8 cellular contexts compared by ENCODE assay signal in the genomic region with DNA sequence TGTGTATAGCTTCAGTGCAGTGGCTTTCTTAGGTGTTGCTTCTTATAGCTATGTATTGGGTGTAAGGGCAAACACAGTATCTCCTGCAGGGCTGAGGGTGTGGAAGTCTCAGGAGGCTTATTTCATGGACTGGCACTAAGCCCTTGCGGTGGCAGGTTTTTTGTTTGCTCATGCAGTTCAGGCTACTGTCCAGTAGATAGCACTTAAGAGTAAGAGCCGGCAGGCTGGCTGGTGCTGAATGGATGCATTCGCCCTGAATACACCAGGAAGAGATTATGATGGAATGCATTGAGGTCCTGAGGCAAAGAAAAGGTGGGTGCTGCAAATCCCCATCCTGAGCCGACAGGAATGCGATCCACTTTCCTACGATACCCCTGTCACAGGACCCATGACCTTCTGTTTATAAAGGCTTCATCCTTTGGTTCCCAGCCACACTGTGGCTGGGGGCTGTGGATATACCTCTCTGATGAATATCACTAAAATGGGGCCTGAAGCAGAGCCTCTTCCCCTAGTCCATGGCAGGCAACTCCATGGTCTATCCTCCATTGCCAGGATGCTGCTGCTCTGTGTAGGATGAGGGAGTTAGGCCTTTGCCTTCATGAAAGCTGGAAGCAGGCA. TPM values are rescaled to one million over a fixed set of nuclear protein-coding genes. Genes with fewer than 3 reads are reported as not detected.
DNase-seq lines count a peak whose midpoint lies in the region; ATAC-seq and TF ChIP-seq lines count a peak whose summit lies in the region.

No MANE protein-coding gene starts in this region.

- no peak overlapping the region for H3K27ac Mint-ChIP-seq in WTC11

- CTCF ChIA-PET in WTC11 (lab: Charles Lee): interaction anchor here (0.7 to 1.5 kb wide), 2 partner anchors 34 to 98 kb away, joined by 3 to 4 read pairs; no protein-coding TSS in a partner anchor

- no peak overlapping the region for H3K4me3 Mint-ChIP-seq in WTC11

- H2AFZ ChIP-seq in Loucy (ENCODE audit: low read length): no peak overlapping the region

- TF ChIP-seq CTCF in Loucy (conservative IDR thresholded peaks at IDR 0.05; ENCODE audit: low read length) (peak; percentile 54), WTC11 (IDR thresholded peaks at IDR 0.05) (no peak)

- DNase-seq in Daoy (ENCODE audit: low read depth): peak; percentile 42
- peak; percentile 57 for DNase-seq in WTC11 (ENCODE audit: low spot score)
- DNase-seq in islet precursor cell: peak; percentile 88
- no peak for DNase-seq in NCI-H1436 (lab: John Stamatoyannopoulos, UW)

- H3K9me2 ChIP-seq in Loucy (replicated peaks; ENCODE audit: low read depth, low read length): no peaks in the 10 kb centered on the region

- no peaks in the 10 kb centered on the region for H3F3A ChIP-seq in Loucy (ENCODE audit: low read depth)

- H3K4me1 Mint-ChIP-seq in WTC11: no peaks in the 10 kb centered on the region

- no peaks in the 10 kb centered on the region for H3K27me3 ChIP-seq in Loucy (ENCODE audit: insufficient read depth, low read length, poor library complexity, severe bottlenecking)

- H3K9me3 ChIP-seq in Loucy (ENCODE audit: insufficient read depth, low read depth, low read length): no peaks in the 10 kb centered on the region

- H3K9me3 Mint-ChIP-seq in WTC11: peaks cover 9% of the 10 kb centered on the region

- ATAC-seq in WTC11 (peak; percentile 99), GM21367 (IDR thresholded peaks at IDR 0.05; ENCODE audit: unreplicated experiment) (no peak), HG02571 (IDR thresholded peaks at IDR 0.05; ENCODE audit: unreplicated experiment) (no peak), HG03469 (IDR thresholded peaks at IDR 0.05; ENCODE audit: unreplicated experiment) (no peak)

- no peak overlapping the region for H3K9ac ChIP-seq in Loucy (ENCODE audit: low read depth, low read length, poor library complexity, severe bottlenecking)

- no peaks in the 10 kb centered on the region for H3K79me2 ChIP-seq in Loucy (ENCODE audit: insufficient read depth, low read length)

- POLR2A ChIA-PET in WTC11 (lab: Charles Lee): no interaction called here

- no peaks in the 10 kb centered on the region for H3K4me1 ChIP-seq in Loucy (ENCODE audit: insufficient read depth, low read length, poor library complexity, severe bottlenecking)

- H3K36me3 ChIP-seq in Loucy (ENCODE audit: insufficient read depth, low read length): no peaks in the 10 kb centered on the region

- no peaks in the 10 kb centered on the region for H3K27me3 Mint-ChIP-seq in WTC11 (ENCODE audit: low read depth)

- no peaks in the 10 kb centered on the region for H4K20me1 ChIP-seq in Loucy (ENCODE audit: insufficient read depth, low read length, poor library complexity, severe bottlenecking)

- H3K4me2 ChIP-seq in Loucy (ENCODE audit: low read depth, low read length, poor library complexity, severe bottlenecking): no peak overlapping the region

- H3K4me3 ChIP-seq in Loucy (ENCODE audit: low read length, poor library complexity, severe bottlenecking): no peak overlapping the region

- H3K36me3 Mint-ChIP-seq in WTC11: no peaks in the 10 kb centered on the region

TF ChIP-seq in WTC11, 78 proteins besides CTCF, POLR2A, EP300 and RAD21:
- TF ChIP-seq TCF7 (CRISPR knock-in tag; IDR thresholded peaks at IDR 0.05; ENCODE audit: low read depth) (no peak), OVOL2 (CRISPR knock-in tag; IDR thresholded peaks at IDR 0.05; ENCODE audit: borderline replicate concordance) (no peak), RORB (CRISPR knock-in tag; IDR thresholded peaks at IDR 0.05) (no peak), EMX1 (CRISPR knock-in tag; IDR thresholded peaks at IDR 0.05) (no peak), SMAD3 (CRISPR knock-in tag; IDR thresholded peaks at IDR 0.05; ENCODE audit: borderline replicate concordance) (no peak), ZNF532 (CRISPR knock-in tag; IDR thresholded peaks at IDR 0.05; ENCODE audit: borderline replicate concordance) (no peak), NFYB (CRISPR knock-in tag; conservative IDR thresholded peaks at IDR 0.05; ENCODE audit: low read depth) (no peak)
- TF ChIP-seq, protein P1, sequence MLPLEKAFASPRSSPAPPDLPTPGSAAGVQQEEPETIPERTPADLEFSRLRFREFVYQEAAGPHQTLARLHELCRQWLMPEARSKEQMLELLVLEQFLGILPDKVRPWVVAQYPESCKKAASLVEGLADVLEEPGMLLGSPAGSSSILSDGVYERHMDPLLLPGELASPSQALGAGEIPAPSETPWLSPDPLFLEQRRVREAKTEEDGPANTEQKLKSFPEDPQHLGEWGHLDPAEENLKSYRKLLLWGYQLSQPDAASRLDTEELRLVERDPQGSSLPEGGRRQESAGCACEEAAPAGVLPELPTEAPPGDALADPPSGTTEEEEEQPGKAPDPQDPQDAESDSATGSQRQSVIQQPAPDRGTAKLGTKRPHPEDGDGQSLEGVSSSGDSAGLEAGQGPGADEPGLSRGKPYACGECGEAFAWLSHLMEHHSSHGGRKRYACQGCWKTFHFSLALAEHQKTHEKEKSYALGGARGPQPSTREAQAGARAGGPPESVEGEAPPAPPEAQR (CRISPR knock-in tag; IDR thresholded peaks at IDR 0.05): no peak
- TF ChIP-seq, protein P2, sequence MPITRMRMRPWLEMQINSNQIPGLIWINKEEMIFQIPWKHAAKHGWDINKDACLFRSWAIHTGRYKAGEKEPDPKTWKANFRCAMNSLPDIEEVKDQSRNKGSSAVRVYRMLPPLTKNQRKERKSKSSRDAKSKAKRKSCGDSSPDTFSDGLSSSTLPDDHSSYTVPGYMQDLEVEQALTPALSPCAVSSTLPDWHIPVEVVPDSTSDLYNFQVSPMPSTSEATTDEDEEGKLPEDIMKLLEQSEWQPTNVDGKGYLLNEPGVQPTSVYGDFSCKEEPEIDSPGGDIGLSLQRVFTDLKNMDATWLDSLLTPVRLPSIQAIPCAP (CRISPR knock-in tag; IDR thresholded peaks at IDR 0.05): no peak

RNA-seq across cellular contexts. Expression of gene ANXA8, which starts 44.9 kb away (rescaled TPM):
- 9.7 and 10.1 TPM in 2 replicates for total RNA-seq in Daoy (2014; rRNA removed; shearing (Covaris generic))
- total RNA-seq in WTC11 (2021): 0.18 to 0.20 TPM in 2 of 3 replicates, not detected in the other

RNA-seq across cellular contexts. Expression of gene FAM25G, which starts 52.5 kb away (rescaled TPM):
- not detected in 2 replicates for total RNA-seq in Daoy (2014; rRNA removed; shearing (Covaris generic))
- not detected in 3 replicates for total RNA-seq in WTC11 (2021)

RNA-seq across cellular contexts. Expression of gene ZNF488, which starts 54.9 kb away (rescaled TPM):
- total RNA-seq in Daoy (2014; rRNA removed; shearing (Covaris generic)): 0.97 and 1.1 TPM in 2 replicates
- 7.1 to 8.7 TPM (median 8.0 TPM) in 3 replicates for total RNA-seq in WTC11 (2021)
